ENCODE assay signal across 8 cellular contexts in the genomic region with DNA sequence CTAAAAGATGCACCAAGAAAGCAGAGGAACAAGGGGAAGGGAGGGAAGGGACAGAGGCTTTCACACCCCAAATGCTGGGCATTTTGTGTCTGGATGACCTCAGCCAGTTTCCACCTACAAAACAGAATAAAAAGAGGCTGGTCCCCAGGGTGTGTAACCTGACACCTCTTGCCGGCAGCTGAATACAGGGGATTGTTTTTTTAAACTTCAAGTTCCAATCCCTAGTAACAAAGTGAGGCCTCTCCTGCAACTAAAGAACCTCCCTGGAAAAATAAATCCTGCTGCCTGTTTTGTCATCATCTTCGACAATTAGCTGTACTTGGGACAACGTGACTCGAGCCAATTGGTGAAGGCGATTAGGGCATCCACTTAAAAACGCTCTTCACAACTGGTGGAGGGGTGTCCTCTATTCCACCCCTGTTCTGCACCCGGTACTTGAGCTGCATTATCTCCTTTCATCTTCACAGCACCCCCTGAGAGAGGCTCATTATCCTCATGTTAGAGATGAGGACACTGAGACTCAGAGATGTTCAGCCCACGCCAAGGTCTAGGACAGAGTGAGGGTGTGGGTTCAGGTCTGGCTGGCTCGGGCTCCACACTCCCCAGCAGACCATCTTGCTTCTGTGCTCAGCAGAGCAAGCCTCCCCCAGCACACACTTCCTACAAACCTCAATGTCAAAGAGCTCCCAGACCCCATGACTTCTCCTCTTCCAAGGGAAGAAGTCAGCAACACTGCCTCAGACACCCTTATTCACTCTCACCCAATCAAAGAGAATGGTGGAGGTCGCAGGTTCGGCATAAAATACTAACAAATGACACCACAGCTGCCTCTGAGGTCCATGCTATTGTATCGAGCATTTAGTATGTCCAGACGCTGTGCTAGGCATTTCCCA.
DNase-seq lines count a peak whose midpoint lies in the region; ATAC-seq and TF ChIP-seq lines count a peak whose summit lies in the region.

No MANE protein-coding gene starts in this region.

- no peaks in the 10 kb centered on the region for H3K9me2 ChIP-seq in OCI-LY1 (ENCODE audit: low read depth, low read length)

- H3F3A ChIP-seq in OCI-LY1 (ENCODE audit: insufficient read depth, low read length), result no peaks in the 10 kb centered on the region

- H3K27me3 ChIP-seq in OCI-LY1 (ENCODE audit: insufficient read depth, low read length) (no peaks in the 10 kb centered on the region), neutrophil (no peaks in the 10 kb centered on the region)

- H3K9ac ChIP-seq in OCI-LY1 (ENCODE audit: low read length), result peak overlapping the region; percentile 53; the same call in 1 of the 2 replicates

- no peak overlapping the region for H2AFZ ChIP-seq in OCI-LY1 (ENCODE audit: low read length)

- peak overlapping the region; percentile 63 for H3K4me2 ChIP-seq in OCI-LY1 (ENCODE audit: low read length)

- no peaks in the 10 kb centered on the region for H4K20me1 ChIP-seq in OCI-LY1 (ENCODE audit: insufficient read depth, low read length)

- H3K27ac Mint-ChIP-seq in effector memory CD8-positive, alpha-beta T cell, result peak overlapping the region; percentile 89 to 93

- peak overlapping the region; percentile 39 for H3K4me3 ChIP-seq in OCI-LY1 (ENCODE audit: low read depth, low read length, poor library complexity, severe bottlenecking)
- no peak overlapping the region for H3K4me3 ChIP-seq in neutrophil (ENCODE audit: low read depth in 1 of 2, low read length in 1 of 2)

- TF ChIP-seq CTCF in C4-2B (conservative IDR thresholded peaks at IDR 0.05) (no peak), OCI-LY1 (IDR thresholded peaks at IDR 0.05; ENCODE audit: low read length) (no peak), neutrophil (IDR thresholded peaks at IDR 0.05) (no peak)

- H3K4me1 ChIP-seq in OCI-LY1 (ENCODE audit: insufficient read depth, low read length, severe bottlenecking) (peaks cover 71% of the 10 kb centered on the region), neutrophil (ENCODE audit: control insufficient read depth in 1 of 2, insufficient read depth in 1 of 2, low read depth in 1 of 2, low read length in 1 of 2) (peaks cover 3 to 16% of the 10 kb centered on the region in 2 experiments)

- H3K9me3 ChIP-seq in OCI-LY1 (ENCODE audit: low read length) (no peaks in the 10 kb centered on the region), neutrophil (no peaks in the 10 kb centered on the region)

- H3K36me3 ChIP-seq in OCI-LY1 (ENCODE audit: insufficient read depth, low read length) (peaks cover 81% of the 10 kb centered on the region), neutrophil (peaks cover 57% of the 10 kb centered on the region)

- H3K4me3 Mint-ChIP-seq in effector memory CD8-positive, alpha-beta T cell, result peak overlapping the region; percentile 87 to 97

- H3K27ac ChIP-seq in C4-2B, result peak overlapping the region; percentile 28
- H3K27ac ChIP-seq in OCI-LY1 (ENCODE audit: low read depth, low read length, poor library complexity, severe bottlenecking), result peak overlapping the region; percentile 95
- peak overlapping the region; percentile 25 for H3K27ac ChIP-seq in neutrophil

- H3K36me3 Mint-ChIP-seq in effector memory CD8-positive, alpha-beta T cell (ENCODE audit: insufficient read depth), result peaks cover 66% of the 10 kb centered on the region

- ATAC-seq in HG03045 (IDR thresholded peaks at IDR 0.05; ENCODE audit: unreplicated experiment) (peak; percentile 7), HG03280 (IDR thresholded peaks at IDR 0.05; ENCODE audit: unreplicated experiment) (no peak)
- ATAC-seq in effector memory CD8-positive, alpha-beta T cell (replicated peaks), result peak; percentile 35

- no peak for DNase-seq in effector memory CD8-positive, alpha-beta T cell
- no peak for DNase-seq in NK-92 treated with Interleukin-12 subunit alpha and Interleukin-12 subunit beta, amount 100 ng/mL, for 24 hours (lab: John Stamatoyannopoulos, UW)
- DNase-seq in GDM1 (lab: John Stamatoyannopoulos, UW), result no peak

- H3K27me3 Mint-ChIP-seq in effector memory CD8-positive, alpha-beta T cell, result no peaks in the 10 kb centered on the region

- H3K4me1 Mint-ChIP-seq in effector memory CD8-positive, alpha-beta T cell (ENCODE audit: low read depth in 2 of 2), result peaks cover 77 to 81% of the 10 kb centered on the region in 2 donors

- H3K79me2 ChIP-seq in OCI-LY1 (ENCODE audit: insufficient read depth, low read length), result peaks cover 83% of the 10 kb centered on the region

- H3K9me3 Mint-ChIP-seq in effector memory CD8-positive, alpha-beta T cell, result no peaks in the 10 kb centered on the region

Comparison
In these comparisons a context has a peak if more than half of its experiments do, and no peak if none do; other contexts are left out.
1. H3K27ac ChIP-seq: peak in every context shown above with its lines; median percentile 95 in OCI-LY1; 28 in C4-2B; 25 in neutrophil.